8 cellular contexts compared by ENCODE assay signal in the genomic region with DNA sequence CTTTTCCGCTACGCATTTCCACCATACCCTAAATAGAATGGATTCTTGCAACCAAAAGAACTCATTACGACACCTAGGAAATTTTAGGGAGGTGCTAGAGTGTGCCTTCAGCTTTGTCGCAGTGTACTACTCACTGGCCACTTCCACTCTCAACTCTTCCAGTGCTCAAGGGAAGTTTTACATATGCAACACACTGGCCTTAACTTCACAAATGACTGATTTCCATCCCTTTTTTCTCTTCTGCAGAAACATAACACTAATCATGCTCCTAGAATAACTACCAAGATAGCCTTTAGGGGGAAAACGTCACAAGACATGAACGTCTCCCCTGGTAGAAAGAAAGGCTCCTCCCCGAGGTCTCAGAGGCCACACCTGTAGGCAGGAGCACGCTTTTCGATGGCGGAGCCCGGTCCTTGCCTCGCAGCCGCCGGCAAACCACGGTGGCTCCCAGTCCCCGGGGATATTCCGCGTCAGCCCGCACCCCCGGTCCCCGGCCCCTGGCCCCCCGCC. TPM values are rescaled to one million over a fixed set of nuclear protein-coding genes. Genes with fewer than 3 reads are reported as not detected.
DNase-seq lines count a peak whose midpoint lies in the region; ATAC-seq and TF ChIP-seq lines count a peak whose summit lies in the region.

No MANE protein-coding gene starts in this region.

- ATAC-seq in SK-N-SH treated with all-trans-retinoic acid at 6 μM for 48 hours: peak; percentile 74
- peak; percentile 75 for ATAC-seq in activated naive CD8-positive, alpha-beta T cell treated with anti-CD3 and anti-CD28 coated beads, Interleukin-2, amount 10 ng/mL, durations not matched to agents 7 days and 5 days (ENCODE audit: low read depth)
- ATAC-seq in right cardiac atrium: peak; percentile 55 to 69
- ATAC-seq in aorta (ENCODE audit: low FRiP score): peak; percentile 53

- no peaks in the 10 kb centered on the region for H3K27me3 Mint-ChIP-seq in activated naive CD8-positive, alpha-beta T cell treated with anti-CD3 and anti-CD28 coated beads, Interleukin-2, amount 10 ng/mL, durations not matched to agents 7 days and 5 days

- no peak for TF ChIP-seq CTCF in retinal pigment epithelial cell (conservative IDR thresholded peaks at IDR 0.05; ENCODE audit: low read depth, low read length)

- H3K9me2 ChIP-seq in Karpas-422 (replicated peaks; ENCODE audit: insufficient read depth, low read length): no peaks in the 10 kb centered on the region

- H3K36me3 ChIP-seq in Karpas-422 (ENCODE audit: insufficient read depth, low read length) (peaks cover 10% of the 10 kb centered on the region; the same call in 1 of the 2 replicates), aorta (ENCODE audit: control insufficient read depth in 1 of 2, insufficient read depth in 2 of 2, low read length in 1 of 2) (no peaks in the 10 kb centered on the region)

- H3K27me3 ChIP-seq in Karpas-422 (ENCODE audit: low read length) (no peaks in the 10 kb centered on the region), right cardiac atrium (ENCODE audit: control insufficient read depth, insufficient read depth) (no peaks in the 10 kb centered on the region), aorta (ENCODE audit: control insufficient read depth in 1 of 2, insufficient read depth in 2 of 2, low read length in 1 of 2) (no peaks in the 10 kb centered on the region)

- peak overlapping the region; percentile 55 for H3K27ac ChIP-seq in Karpas-422 (ENCODE audit: low read length)
- H3K27ac ChIP-seq in right cardiac atrium (ENCODE audit: low read length): peak overlapping the region; percentile 70
- peak overlapping the region; percentile 18 to 72 for H3K27ac ChIP-seq in aorta (ENCODE audit: low read depth in 1 of 2, low read length in 2 of 2)

- H3K9me3 ChIP-seq in Karpas-422 (ENCODE audit: low read length): no peaks in the 10 kb centered on the region
- H3K9me3 ChIP-seq in right cardiac atrium (ENCODE audit: control insufficient read depth, low read length): no peaks in the 10 kb centered on the region
- no peaks in the 10 kb centered on the region for H3K9me3 ChIP-seq in aorta (ENCODE audit: control insufficient read depth, low read length)

- peaks cover 23% of the 10 kb centered on the region for H3K4me1 Mint-ChIP-seq in activated naive CD8-positive, alpha-beta T cell treated with anti-CD3 and anti-CD28 coated beads, Interleukin-2, amount 10 ng/mL, durations not matched to agents 7 days and 5 days

- peak overlapping the region; percentile 95 for H3K4me3 Mint-ChIP-seq in activated naive CD8-positive, alpha-beta T cell treated with anti-CD3 and anti-CD28 coated beads, Interleukin-2, amount 10 ng/mL, durations not matched to agents 7 days and 5 days

- peaks cover 77% of the 10 kb centered on the region for H3K79me2 ChIP-seq in Karpas-422 (ENCODE audit: low read length)

- peak; percentile 70 for DNase-seq in GM03348 (ENCODE audit: low spot score)
- DNase-seq in H4 (ENCODE audit: low spot score): peak; percentile 48
- peak; percentile 92 for DNase-seq in Karpas-422
- DNase-seq in activated naive CD8-positive, alpha-beta T cell treated with anti-CD3 and anti-CD28 coated beads, Interleukin-2, amount 10 ng/mL, durations not matched to agents 7 days and 5 days: no peak
- peak; percentile 52 to 80 (median 73) for DNase-seq in right cardiac atrium
- DNase-seq in retinal pigment epithelial cell (ENCODE audit: low read depth): no peak
- peak; percentile 72 to 80 for DNase-seq in aorta

- WGBS in right cardiac atrium: 2% methylated on average over 22 of the region's 22 CpGs
- WGBS in aorta, 2 donors: 1 to 3% methylated on average over 22 of the region's 22 CpGs

- H3K4me1 ChIP-seq in Karpas-422 (ENCODE audit: low read length) (peaks cover 31% of the 10 kb centered on the region), right cardiac atrium (ENCODE audit: control insufficient read depth, insufficient read depth, low read length) (peaks cover 3% of the 10 kb centered on the region), aorta (ENCODE audit: control insufficient read depth in 1 of 2, insufficient read depth in 2 of 2, low read length in 2 of 2) (peaks cover 0 to 7% of the 10 kb centered on the region in 2 donors)

- H3K4me3 ChIP-seq in Karpas-422 (ENCODE audit: low read length): peak overlapping the region; percentile 90
- peak overlapping the region; percentile 78 for H3K4me3 ChIP-seq in right cardiac atrium (ENCODE audit: low read length)
- peak overlapping the region; percentile 93 for H3K4me3 ChIP-seq in retinal pigment epithelial cell (ENCODE audit: low read length)
- peak overlapping the region; percentile 75 to 90 for H3K4me3 ChIP-seq in aorta (ENCODE audit: low read length in 2 of 2)

- POLR2A ChIA-PET in activated naive CD8-positive, alpha-beta T cell treated with anti-CD3 and anti-CD28 coated beads, Interleukin-2, amount 10 ng/mL, durations not matched to agents 7 days and 5 days (lab: Charles Lee): interaction anchor here (0.5 to 2.0 kb wide), 7 partner anchors 42 to 1238 kb away, joined by 3 to 16 read pairs (median 3); no protein-coding TSS in a partner anchor

- peak overlapping the region; percentile 80 for H3K9ac ChIP-seq in Karpas-422 (ENCODE audit: low read length)

- H2AFZ ChIP-seq in Karpas-422 (ENCODE audit: low read length): peak overlapping the region; percentile 65; the same call in 1 of the 2 replicates

- intact Hi-C loops in right cardiac atrium (cut with DNase I) (no loop called here), aorta (cut with DNase I) (loop anchor here in 1 of 2 donors (2.0 to 10.0 kb wide), 3 partner anchors 45 to 505 kb away; no protein-coding TSS in a partner anchor)

- H3K27ac Mint-ChIP-seq in activated naive CD8-positive, alpha-beta T cell treated with anti-CD3 and anti-CD28 coated beads, Interleukin-2, amount 10 ng/mL, durations not matched to agents 7 days and 5 days: peak overlapping the region; percentile 100

- no peaks in the 10 kb centered on the region for H3K9me3 Mint-ChIP-seq in activated naive CD8-positive, alpha-beta T cell treated with anti-CD3 and anti-CD28 coated beads, Interleukin-2, amount 10 ng/mL, durations not matched to agents 7 days and 5 days

- H4K20me1 ChIP-seq in Karpas-422 (ENCODE audit: insufficient read depth, low read depth, low read length): no peaks in the 10 kb centered on the region

- H3K4me2 ChIP-seq in Karpas-422 (ENCODE audit: low read depth, low read length, poor library complexity, severe bottlenecking): peak overlapping the region; percentile 83

- peaks cover 7% of the 10 kb centered on the region for H3K36me3 Mint-ChIP-seq in activated naive CD8-positive, alpha-beta T cell treated with anti-CD3 and anti-CD28 coated beads, Interleukin-2, amount 10 ng/mL, durations not matched to agents 7 days and 5 days

TF ChIP-seq in SK-N-SH treated with all-trans-retinoic acid at 6 μM for 48 hours, 23 proteins besides CTCF, POLR2A, EP300 and RAD21:
- TF ChIP-seq, protein P1, sequence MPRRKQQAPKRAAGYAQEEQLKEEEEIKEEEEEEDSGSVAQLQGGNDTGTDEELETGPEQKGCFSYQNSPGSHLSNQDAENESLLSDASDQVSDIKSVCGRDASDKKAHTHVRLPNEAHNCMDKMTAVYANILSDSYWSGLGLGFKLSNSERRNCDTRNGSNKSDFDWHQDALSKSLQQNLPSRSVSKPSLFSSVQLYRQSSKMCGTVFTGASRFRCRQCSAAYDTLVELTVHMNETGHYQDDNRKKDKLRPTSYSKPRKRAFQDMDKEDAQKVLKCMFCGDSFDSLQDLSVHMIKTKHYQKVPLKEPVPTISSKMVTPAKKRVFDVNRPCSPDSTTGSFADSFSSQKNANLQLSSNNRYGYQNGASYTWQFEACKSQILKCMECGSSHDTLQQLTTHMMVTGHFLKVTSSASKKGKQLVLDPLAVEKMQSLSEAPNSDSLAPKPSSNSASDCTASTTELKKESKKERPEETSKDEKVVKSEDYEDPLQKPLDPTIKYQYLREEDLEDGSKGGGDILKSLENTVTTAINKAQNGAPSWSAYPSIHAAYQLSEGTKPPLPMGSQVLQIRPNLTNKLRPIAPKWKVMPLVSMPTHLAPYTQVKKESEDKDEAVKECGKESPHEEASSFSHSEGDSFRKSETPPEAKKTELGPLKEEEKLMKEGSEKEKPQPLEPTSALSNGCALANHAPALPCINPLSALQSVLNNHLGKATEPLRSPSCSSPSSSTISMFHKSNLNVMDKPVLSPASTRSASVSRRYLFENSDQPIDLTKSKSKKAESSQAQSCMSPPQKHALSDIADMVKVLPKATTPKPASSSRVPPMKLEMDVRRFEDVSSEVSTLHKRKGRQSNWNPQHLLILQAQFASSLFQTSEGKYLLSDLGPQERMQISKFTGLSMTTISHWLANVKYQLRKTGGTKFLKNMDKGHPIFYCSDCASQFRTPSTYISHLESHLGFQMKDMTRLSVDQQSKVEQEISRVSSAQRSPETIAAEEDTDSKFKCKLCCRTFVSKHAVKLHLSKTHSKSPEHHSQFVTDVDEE (CRISPR knock-in tag; IDR thresholded peaks at IDR 0.05): no peak
- TF ChIP-seq TCF4 (CRISPR knock-in tag; IDR thresholded peaks at IDR 0.05; ENCODE audit: borderline replicate concordance) (no peak), GLIS3 (CRISPR knock-in tag; IDR thresholded peaks at IDR 0.05) (no peak), CSDC2 (CRISPR knock-in tag; IDR thresholded peaks at IDR 0.05) (no peak), ZNF8 (CRISPR knock-in tag; IDR thresholded peaks at IDR 0.05) (no peak)
TF ChIP-seq in SK-N-SH treated with all-trans-retinoic acid at 6 μM for 48 hours: peak in this region for 0.

RNA-seq across cellular contexts. Expression of a gene that starts 0.6 kb away (rescaled TPM):
- total RNA-seq in H4 (2014; rRNA removed; shearing (Covaris generic)): 31.5 and 33.0 TPM in 2 replicates
- 22.6 and 50.5 TPM in 2 replicates for total RNA-seq in Karpas-422 (2014; rRNA removed; shearing (Covaris generic); ENCODE audit: low replicate concordance)
- 10 to 100 TPM; 26.5 to 27.1 TPM for total RNA-seq in activated naive CD8-positive, alpha-beta T cell treated with anti-CD3 and anti-CD28 coated beads, Interleukin-2, amount 10 ng/mL, durations not matched to agents 7 days and 5 days
- total RNA-seq in right cardiac atrium (10 to 100 TPM; 20.2 to 30.5 (median 27.8) TPM), aorta (10 to 100 TPM; 17.9 to 23.9 TPM)
- polyA plus RNA-seq in right cardiac atrium (22.2 TPM), aorta (10 to 100 TPM; 18.3 to 28.7 TPM)

RNA-seq across cellular contexts. Expression of a gene that starts 1.1 kb away (rescaled TPM):
- 17.6 and 19.2 TPM in 2 replicates for total RNA-seq in H4 (2014; rRNA removed; shearing (Covaris generic))
- total RNA-seq in Karpas-422 (2014; rRNA removed; shearing (Covaris generic); ENCODE audit: low replicate concordance): 9.0 and 16.0 TPM in 2 replicates
- 10 to 100 TPM; 15.5 to 18.4 TPM for total RNA-seq in activated naive CD8-positive, alpha-beta T cell treated with anti-CD3 and anti-CD28 coated beads, Interleukin-2, amount 10 ng/mL, durations not matched to agents 7 days and 5 days
- total RNA-seq in right cardiac atrium: 10 to 100 TPM; 15.4 to 19.6 (median 16.9) TPM
- polyA plus RNA-seq in right cardiac atrium: 13.9 TPM
- 10 to 100 TPM; 11.1 to 14.2 TPM for total RNA-seq in aorta
- 1 to 10 TPM; 6.3 to 9.9 TPM for polyA plus RNA-seq in aorta

Comparison
In these comparisons a context has a peak if more than half of its experiments do, and no peak if none do; other contexts are left out.
1. DNase-seq: peak in GM03348 (single experiment), H4 (single experiment), Karpas-422 (single experiment), right cardiac atrium (3 of 3) and aorta (2 of 2); none in activated naive CD8-positive, alpha-beta T cell treated with anti-CD3 and anti-CD28 coated beads, Interleukin-2, amount 10 ng/mL, durations not matched to agents 7 days and 5 days (single experiment) and retinal pigment epithelial cell (single experiment).
2. Peak in every context shown above with its lines, with median percentiles within 50 percentile points of each other: H3K27ac ChIP-seq, H3K4me3 ChIP-seq and ATAC-seq.